9 cellular contexts compared by ENCODE assay signal in the genomic region with DNA sequence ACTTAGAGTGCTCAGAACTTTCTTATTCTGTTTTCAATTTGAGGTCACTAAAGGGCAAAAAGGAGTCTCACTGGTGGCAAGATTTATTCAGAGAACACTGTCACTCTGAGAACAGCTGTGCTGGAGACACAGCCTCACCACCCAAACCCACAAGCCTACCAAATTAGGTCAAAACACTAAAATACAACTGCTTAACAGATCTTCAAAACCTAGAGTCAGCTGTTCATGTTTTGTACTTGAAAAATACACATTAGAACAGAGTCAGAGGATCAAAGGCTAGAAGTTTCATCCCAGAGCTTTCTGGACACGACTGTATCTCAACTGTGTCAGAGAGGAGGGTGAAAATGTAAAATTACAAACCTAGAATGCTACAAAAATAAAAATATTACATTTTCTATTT.
DNase-seq lines count a peak whose midpoint lies in the region; ATAC-seq and TF ChIP-seq lines count a peak whose summit lies in the region.
"Had no signal": no experiment of that assay in that cellular context is flagged by ENCODE, and none has a peak within 500 bp of the region (broad histone marks: within the 10 kb centered on the region; RNA-seq: fewer than 3 reads in every experiment).

No MANE protein-coding gene starts in this region.

- intact Hi-C loops in CD14-positive monocyte (cut with micrococcal nuclease): no loop called here

- peaks cover 0 to 9% (median 3%) of the 10 kb centered on the region in 7 donors for H3K9me3 Mint-ChIP-seq in CD14-positive monocyte

- ATAC-seq in GM19455 (IDR thresholded peaks at IDR 0.05; ENCODE audit: unreplicated experiment) (peak; percentile 84), HG03432 (IDR thresholded peaks at IDR 0.05; ENCODE audit: unreplicated experiment) (peak; percentile 96)

- DNase-seq in EH (ENCODE audit: low read depth) (peak; percentile 45), fibroblast of villous mesenchyme (ENCODE audit: low read depth) (peak; percentile 74), NCI-H1092 treated with DMSO at 0.1 percent for 48 hours (lab: John Stamatoyannopoulos, UW) (no peak), NCI-H128 (lab: John Stamatoyannopoulos, UW; ENCODE audit: unreplicated experiment) (no peak), NCI-H2227 (lab: John Stamatoyannopoulos, UW; ENCODE audit: unreplicated experiment) (no peak), CD14-positive monocyte (ENCODE audit: low spot score) (no peak)
- DNase-seq: sigmoid colon had no signal

- no peak overlapping the region for H3K4me3 ChIP-seq in fibroblast of villous mesenchyme (ENCODE audit: low read depth, low read length)
- H3K4me3 ChIP-seq: sigmoid colon had no signal

- peaks cover 0 to 21% of the 10 kb centered on the region in 2 donors for H3K36me3 Mint-ChIP-seq in CD14-positive monocyte

- H3K4me3 Mint-ChIP-seq in CD14-positive monocyte: no peak overlapping the region

- peaks cover 0 to 1% (median 0%) of the 10 kb centered on the region in 3 donors for H3K27me3 Mint-ChIP-seq in CD14-positive monocyte (ENCODE audit: low read depth in 3 of 3)

- no peaks in the 10 kb centered on the region for H3K4me1 Mint-ChIP-seq in CD14-positive monocyte

- TF ChIP-seq CTCF in fibroblast of villous mesenchyme (IDR thresholded peaks at IDR 0.05; ENCODE audit: insufficient read depth, low read depth, low read length) (no peak), CD14-positive monocyte (IDR thresholded peaks at IDR 0.05) (no peak)

- H3K27ac Mint-ChIP-seq in CD14-positive monocyte: no peak overlapping the region

Comparison
In these comparisons a context has a peak if more than half of its experiments do, and no peak if none do; other contexts are left out.
1. DNase-seq: peak in EH (single experiment) and fibroblast of villous mesenchyme (single experiment); none in NCI-H1092 treated with DMSO at 0.1 percent for 48 hours (single experiment), NCI-H128 (single experiment), NCI-H2227 (single experiment) and CD14-positive monocyte (single experiment).